Comparison of ENCODE assay signal across 2 cellular contexts in the genomic region with DNA sequence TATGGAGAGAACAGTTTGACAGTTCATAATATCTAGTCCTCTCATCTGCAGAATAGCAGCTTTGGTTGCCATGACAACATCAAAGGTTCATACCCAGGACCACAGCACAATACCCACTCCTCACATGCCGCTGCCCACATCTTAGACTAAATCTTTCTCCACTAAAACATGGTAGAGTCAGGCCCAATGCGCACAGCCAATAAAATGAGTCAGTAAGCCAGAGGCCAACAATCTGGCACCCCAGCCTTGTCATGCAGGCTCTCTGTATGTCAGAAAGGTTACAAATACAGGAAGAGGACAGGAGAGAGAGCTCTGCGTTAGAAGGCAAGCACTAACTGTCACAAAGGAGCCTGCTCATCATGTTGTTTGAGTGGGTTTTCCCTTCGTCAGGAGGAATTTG.
TF ChIP-seq lines count a peak whose summit lies in the region.

No MANE protein-coding gene starts in this region.

TF ChIP-seq in HepG2, 621 proteins besides CTCF, POLR2A, EP300 and RAD21:
- TF ChIP-seq, protein P1, sequence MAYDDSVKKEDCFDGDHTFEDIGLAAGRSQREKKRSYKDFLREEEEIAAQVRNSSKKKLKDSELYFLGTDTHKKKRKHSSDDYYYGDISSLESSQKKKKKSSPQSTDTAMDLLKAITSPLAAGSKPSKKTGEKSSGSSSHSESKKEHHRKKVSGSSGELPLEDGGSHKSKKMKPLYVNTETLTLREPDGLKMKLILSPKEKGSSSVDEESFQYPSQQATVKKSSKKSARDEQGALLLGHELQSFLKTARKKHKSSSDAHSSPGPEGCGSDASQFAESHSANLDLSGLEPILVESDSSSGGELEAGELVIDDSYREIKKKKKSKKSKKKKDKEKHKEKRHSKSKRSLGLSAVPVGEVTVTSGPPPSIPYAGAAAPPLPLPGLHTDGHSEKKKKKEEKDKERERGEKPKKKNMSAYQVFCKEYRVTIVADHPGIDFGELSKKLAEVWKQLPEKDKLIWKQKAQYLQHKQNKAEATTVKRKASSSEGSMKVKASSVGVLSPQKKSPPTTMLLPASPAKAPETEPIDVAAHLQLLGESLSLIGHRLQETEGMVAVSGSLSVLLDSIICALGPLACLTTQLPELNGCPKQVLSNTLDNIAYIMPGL (CRISPR knock-in tag; IDR thresholded peaks at IDR 0.05; ENCODE audit: borderline replicate concordance in 1 of 2, low read depth in 1 of 2), result no peak
- TF ChIP-seq ZNF296 (CRISPR knock-in tag; conservative IDR thresholded peaks at IDR 0.05) (no peak), RFX1 (IDR thresholded peaks at IDR 0.05) (peak; percentile 39; the same call in 1 of the 2 replicates)

TF ChIP-seq in neural cell, 6 proteins besides CTCF, POLR2A, EP300 and RAD21 (continued from another document):
- TF ChIP-seq, protein P2, sequence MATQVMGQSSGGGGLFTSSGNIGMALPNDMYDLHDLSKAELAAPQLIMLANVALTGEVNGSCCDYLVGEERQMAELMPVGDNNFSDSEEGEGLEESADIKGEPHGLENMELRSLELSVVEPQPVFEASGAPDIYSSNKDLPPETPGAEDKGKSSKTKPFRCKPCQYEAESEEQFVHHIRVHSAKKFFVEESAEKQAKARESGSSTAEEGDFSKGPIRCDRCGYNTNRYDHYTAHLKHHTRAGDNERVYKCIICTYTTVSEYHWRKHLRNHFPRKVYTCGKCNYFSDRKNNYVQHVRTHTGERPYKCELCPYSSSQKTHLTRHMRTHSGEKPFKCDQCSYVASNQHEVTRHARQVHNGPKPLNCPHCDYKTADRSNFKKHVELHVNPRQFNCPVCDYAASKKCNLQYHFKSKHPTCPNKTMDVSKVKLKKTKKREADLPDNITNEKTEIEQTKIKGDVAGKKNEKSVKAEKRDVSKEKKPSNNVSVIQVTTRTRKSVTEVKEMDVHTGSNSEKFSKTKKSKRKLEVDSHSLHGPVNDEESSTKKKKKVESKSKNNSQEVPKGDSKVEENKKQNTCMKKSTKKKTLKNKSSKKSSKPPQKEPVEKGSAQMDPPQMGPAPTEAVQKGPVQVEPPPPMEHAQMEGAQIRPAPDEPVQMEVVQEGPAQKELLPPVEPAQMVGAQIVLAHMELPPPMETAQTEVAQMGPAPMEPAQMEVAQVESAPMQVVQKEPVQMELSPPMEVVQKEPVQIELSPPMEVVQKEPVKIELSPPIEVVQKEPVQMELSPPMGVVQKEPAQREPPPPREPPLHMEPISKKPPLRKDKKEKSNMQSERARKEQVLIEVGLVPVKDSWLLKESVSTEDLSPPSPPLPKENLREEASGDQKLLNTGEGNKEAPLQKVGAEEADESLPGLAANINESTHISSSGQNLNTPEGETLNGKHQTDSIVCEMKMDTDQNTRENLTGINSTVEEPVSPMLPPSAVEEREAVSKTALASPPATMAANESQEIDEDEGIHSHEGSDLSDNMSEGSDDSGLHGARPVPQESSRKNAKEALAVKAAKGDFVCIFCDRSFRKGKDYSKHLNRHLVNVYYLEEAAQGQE (IDR thresholded peaks at IDR 0.05; ENCODE audit: borderline replicate concordance), result peak; percentile 26
